20 cellular contexts compared by ENCODE assay signal in the genomic region with DNA sequence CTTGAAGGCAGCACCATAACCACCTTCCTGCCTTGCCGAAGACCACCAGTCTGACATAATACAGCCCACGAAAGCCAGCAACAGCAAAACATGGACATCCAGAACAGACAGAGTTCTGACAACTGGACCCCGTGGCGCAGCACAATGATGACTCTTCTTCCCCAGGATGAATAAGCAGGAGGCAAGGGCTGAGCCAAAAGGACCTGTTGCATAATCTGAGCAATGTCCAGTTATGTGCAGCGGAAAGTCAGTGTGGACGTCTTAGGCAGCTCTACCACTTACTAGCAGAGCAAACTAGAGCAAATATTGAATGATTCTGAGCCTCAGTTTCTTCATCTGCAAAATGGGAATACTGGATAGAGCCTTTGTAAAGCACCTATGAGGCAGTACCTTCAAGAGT.
DNase-seq lines count a peak whose midpoint lies in the region; ATAC-seq, FAIRE-seq and TF ChIP-seq lines count a peak whose summit lies in the region.
"Had no signal": no experiment of that assay in that cellular context is flagged by ENCODE, and none has a peak within 500 bp of the region (broad histone marks: within the 10 kb centered on the region; RNA-seq: fewer than 3 reads in every experiment).

No MANE protein-coding gene starts in this region.

- no peak overlapping the region for H2AFZ ChIP-seq in HepG2 (ENCODE audit: low read length)

- TF ChIP-seq POLR2A in adrenal gland (IDR thresholded peaks at IDR 0.05) = no peak
- TF ChIP-seq POLR2A in HepG2 (IDR thresholded peaks at IDR 0.05; ENCODE audit: insufficient read depth in 1 of 2, low read depth in 2 of 2, low read length in 2 of 2) = no peak

- intact Hi-C loops in adrenal gland (cut with DNase I) (no loop called here), HepG2 (cut with micrococcal nuclease; ENCODE audit: unreplicated experiment) (no loop called here), sciatic nerve (cut with DNase I) (no loop called here), dorsolateral prefrontal cortex (cut with DNase I) (no loop called here)

- peaks cover 3% of the 10 kb centered on the region for H3K9me3 Mint-ChIP-seq in endothelial cell (ENCODE audit: unreplicated experiment)
- H3K9me3 Mint-ChIP-seq: CD4-positive, alpha-beta memory T cell had no signal

- H3K27me3 Mint-ChIP-seq in endothelial cell (ENCODE audit: unreplicated experiment) = peaks cover 2% of the 10 kb centered on the region

- TF ChIP-seq EP300 in HepG2 (IDR thresholded peaks at IDR 0.05; ENCODE audit: low read depth in 2 of 2, low read length in 2 of 2) (no peak), HepG2 (CRISPR knock-in tag; IDR thresholded peaks at IDR 0.05; ENCODE audit: borderline replicate concordance) (no peak)

- H3K4me1 Mint-ChIP-seq in endothelial cell (ENCODE audit: unreplicated experiment) = no peaks in the 10 kb centered on the region
- H3K4me1 Mint-ChIP-seq: CD4-positive, alpha-beta memory T cell had no signal

- FAIRE-seq in HepG2 (lab: Jason Lieb, UNC) = no peak
- FAIRE-seq: GM19239 had no signal

- no peaks in the 10 kb centered on the region for H3K27me3 ChIP-seq in adrenal gland
- peaks cover 6 to 15% of the 10 kb centered on the region in 2 experiments; a peak in 4 of 5 replicates for H3K27me3 ChIP-seq in HepG2 (ENCODE audit: control insufficient read depth in 1 of 2, insufficient read depth in 2 of 2, low read length in 2 of 2)
- peaks cover 0 to 4% (median 0%) of the 10 kb centered on the region in 45 donors for H3K27me3 ChIP-seq in dorsolateral prefrontal cortex

- ATAC-seq in HepG2 (no peak), sciatic nerve (peak; percentile 84)
- ATAC-seq: PC-3 had no signal

- no peak overlapping the region for H3K4me2 ChIP-seq in HepG2 (ENCODE audit: low read depth, low read length)

- H3K36me3 ChIP-seq in HEK293 (ENCODE audit: control insufficient read depth in 2 of 2, insufficient read depth in 1 of 2, low read length in 2 of 2) (no peaks in the 10 kb centered on the region), adrenal gland (replicated peaks in 1 of 2) (no peaks in the 10 kb centered on the region), HepG2 (replicated peaks in 1 of 2; ENCODE audit: control insufficient read depth in 1 of 2, insufficient read depth in 2 of 2, low read length in 2 of 2) (no peaks in the 10 kb centered on the region)
- H3K36me3 ChIP-seq: HAP-1 had no signal

- H3K27ac ChIP-seq in HEK293 (ENCODE audit: extremely low read depth, low read depth, low read length) (no peak overlapping the region), adrenal gland (peak overlapping the region in 4 of 5 donors; percentile 6 to 85 (median 66)), HepG2 (ENCODE audit: extremely low read length, insufficient read depth, low read length) (no peak overlapping the region), dorsolateral prefrontal cortex (no peak overlapping the region)
- H3K27ac ChIP-seq: RWPE1 had no signal

- H3K9ac ChIP-seq in HepG2 (ENCODE audit: insufficient read depth, low read depth, low read length) = no peak overlapping the region

- no peak overlapping the region for H3K27ac Mint-ChIP-seq in endothelial cell (ENCODE audit: unreplicated experiment)
- H3K27ac Mint-ChIP-seq: CD4-positive, alpha-beta memory T cell had no signal

- CTCF ChIA-PET in HEK293 (lab: Yijun Ruan, JAX) = interaction anchor here (1.1 to 1.2 kb wide), 2 partner anchors 45 to 49 kb away, joined by 3 read pairs; no protein-coding TSS in a partner anchor
- CTCF ChIA-PET in HepG2 (lab: Yijun Ruan, JAX; ENCODE audit: low intra/inter-chr PET ratio, low total read pairs) = no interaction called here

- BruUV-seq in HepG2 (replicated peaks; lab: Mats Ljungman, UMichigan) = no TSS peak

- peaks cover 5% of the 10 kb centered on the region for H3K36me3 Mint-ChIP-seq in endothelial cell (ENCODE audit: low read depth, unreplicated experiment)
- H3K36me3 Mint-ChIP-seq: CD4-positive, alpha-beta memory T cell had no signal

- H3K9me3 ChIP-seq in HEK293 (ENCODE audit: control insufficient read depth, insufficient read depth, low read depth, low read length) (no peaks in the 10 kb centered on the region), adrenal gland (replicated peaks in 1 of 3) (no peaks in the 10 kb centered on the region), HepG2 (ENCODE audit: low read length) (no peaks in the 10 kb centered on the region)
- H3K9me3 ChIP-seq: HAP-1 had no signal

- H3K4me3 Mint-ChIP-seq in endothelial cell (ENCODE audit: unreplicated experiment) = no peak overlapping the region
- H3K4me3 Mint-ChIP-seq: CD4-positive, alpha-beta memory T cell had no signal

- TF ChIP-seq RAD21 in HepG2 (CRISPR knock-in tag; IDR thresholded peaks at IDR 0.05) = no peak

- in situ Hi-C loops in HepG2 (cut with HindIII; ENCODE audit: extremely low pct_ligation_motif_present, low pct_unique_long_range_greater_than_20kb) = no loop called here

- TF ChIP-seq CTCF in HEK293 (tag by site-specific recombination; IDR thresholded peaks at IDR 0.05) (no peak), adrenal gland (IDR thresholded peaks at IDR 0.05) (no peak), HepG2 (CRISPR knock-in tag; IDR thresholded peaks at IDR 0.05) (no peak), dorsolateral prefrontal cortex (IDR thresholded peaks at IDR 0.05 in 54 of 56, conservative IDR thresholded peaks at IDR 0.05 in 2 of 56; ENCODE audit: low read depth in 1 of 56, partially characterized antibody in 56 of 56) (no peak), endothelial cell (IDR thresholded peaks at IDR 0.05; ENCODE audit: unreplicated experiment) (no peak)

- peak; percentile 62 to 86 (median 81) for DNase-seq in adrenal gland
- DNase-seq in HepG2 (ENCODE audit: low spot score) = no peak
- DNase-seq in sciatic nerve (ENCODE audit: low spot score) = no peak
- DNase-seq in SHP77 (lab: John Stamatoyannopoulos, UW) = no peak
- no peak for DNase-seq in NCI-H446 (lab: John Stamatoyannopoulos, UW)
- no peak for DNase-seq in dorsolateral prefrontal cortex
- no peak for DNase-seq in endothelial cell (ENCODE audit: low spot score)
- DNase-seq: Calu3; CD4-positive, alpha-beta memory T cell; DMS53; KG1; NCI-H1048; NCI-H2081 treated with DMSO at 0.1 percent for 48 hours; NCI-H510A treated with DMSO at 0.1 percent for 48 hours; NCI-H82; PC-3 had no signal

- H3K4me1 ChIP-seq in HEK293 (ENCODE audit: control insufficient read depth, insufficient read depth, low read length) = 0 out of 2 replicates have a peak, but pooled peaks cover 4% of the 10 kb centered on the region
- H3K4me1 ChIP-seq in adrenal gland (replicated peaks in 1 of 2) = peaks cover 15 to 33% of the 10 kb centered on the region in 2 donors
- H3K4me1 ChIP-seq in HepG2 (ENCODE audit: insufficient read depth, low read length) = peaks cover 5% of the 10 kb centered on the region; the same call in 1 of the 2 replicates
- H3K4me1 ChIP-seq: HAP-1 had no signal

- H3K79me2 ChIP-seq in HepG2 (ENCODE audit: insufficient read depth, low read length) = no peaks in the 10 kb centered on the region

- 53 to 64% (median 61%) methylated on average over 6 of the region's 6 CpGs for WGBS in adrenal gland, 4 donors
- 54% methylated on average over 4 of the region's 6 CpGs for WGBS in HepG2 (ENCODE audit: low lambda C conversion rate)

- H4K20me1 ChIP-seq in HepG2 (ENCODE audit: insufficient read depth, low read length) = no peaks in the 10 kb centered on the region

- H3K4me3 ChIP-seq in HEK293 (ENCODE audit: low read depth, low read length) = no peak overlapping the region
- H3K4me3 ChIP-seq in adrenal gland = no peak overlapping the region
- no peak overlapping the region for H3K4me3 ChIP-seq in HepG2 (replicated peaks in 1 of 3; ENCODE audit: insufficient read depth in 1 of 3, low read depth in 2 of 3, low read length in 3 of 3)
- H3K4me3 ChIP-seq in dorsolateral prefrontal cortex = no peak overlapping the region
- H3K4me3 ChIP-seq: HAP-1 had no signal

- POLR2A ChIA-PET in HEK293 (lab: Yijun Ruan, JAX) (no interaction called here), HepG2 (lab: Yijun Ruan, JAX) (no interaction called here)

TF ChIP-seq in HEK293, 187 proteins besides CTCF, POLR2A, EP300 and RAD21:
- TF ChIP-seq SCRT2 (tag by site-specific recombination; IDR thresholded peaks at IDR 0.05) = peak; percentile 59
- no peak for TF ChIP-seq ZNF311 (tag by site-specific recombination; IDR thresholded peaks at IDR 0.05; ENCODE audit: borderline replicate concordance)
- TF ChIP-seq ZNF473 (tag by site-specific recombination; IDR thresholded peaks at IDR 0.05) = no peak
- no peak for TF ChIP-seq ZNF211 (tag by site-specific recombination; IDR thresholded peaks at IDR 0.05; ENCODE audit: low read depth)
- no peak for TF ChIP-seq OSR2 (tag by site-specific recombination; IDR thresholded peaks at IDR 0.05)

TF ChIP-seq in HepG2, 621 proteins besides CTCF, POLR2A, EP300 and RAD21:
- TF ChIP-seq ZNF629 (CRISPR knock-in tag; conservative IDR thresholded peaks at IDR 0.05) = 0 out of 2 replicates have a peak, but pooled peaks have one; percentile 45
- TF ChIP-seq U2AF1 (optimal IDR thresholded peaks at IDR 0.05; ENCODE audit: low read depth, low read length) = no peak

Comparison
In these comparisons a context has a peak if more than half of its experiments do, and no peak if none do; other contexts are left out.
1. H3K27ac ChIP-seq: peak in adrenal gland (4 of 5); none in HEK293 (single experiment), HepG2 (single experiment) and dorsolateral prefrontal cortex (0 of 59).
2. DNase-seq: peak in adrenal gland (7 of 7); none in HepG2 (single experiment), sciatic nerve (single experiment), SHP77 (0 of 2), NCI-H446 (0 of 2), dorsolateral prefrontal cortex (0 of 10) and endothelial cell (single experiment).